16 cellular contexts compared by ENCODE assay signal in genomic region chr1:27876341-27877114, GRCh38. TPM values are rescaled to one million over a fixed set of nuclear protein-coding genes. Genes with fewer than 3 reads are reported as not detected.
DNase-seq lines count a peak whose midpoint lies in the region; ATAC-seq and TF ChIP-seq lines count a peak whose summit lies in the region.
"Had no signal": no experiment of that assay in that cellular context is flagged by ENCODE, and none has a peak within 500 bp of the region (broad histone marks: within the 10 kb centered on the region; RNA-seq: fewer than 3 reads in every experiment).

No MANE protein-coding gene starts in this region.

- TF ChIP-seq CTCF in activated CD8-positive, alpha-beta T cell treated with anti-CD3 and anti-CD28 coated beads for 36 hours (IDR thresholded peaks at IDR 0.05): no peak
- no peak for TF ChIP-seq CTCF in RWPE1 (conservative IDR thresholded peaks at IDR 0.05; ENCODE audit: low read depth)
- no peak for TF ChIP-seq CTCF in lower lobe of right lung (IDR thresholded peaks at IDR 0.05)
- TF ChIP-seq CTCF in tibial nerve (IDR thresholded peaks at IDR 0.05): no peak

- intact Hi-C loops in activated CD8-positive, alpha-beta T cell treated with anti-CD3 and anti-CD28 coated beads for 36 hours (cut with micrococcal nuclease): no loop called here
- intact Hi-C loops in lower lobe of right lung (cut with DNase I): no loop called here

- H3K27ac ChIP-seq in RWPE1: peak overlapping the region; percentile 79
- H3K27ac ChIP-seq in lower lobe of right lung: peak overlapping the region; percentile 86
- peak overlapping the region in 3 of 4 donors; percentile 7 to 79 (median 66) for H3K27ac ChIP-seq in tibial nerve
- H3K27ac ChIP-seq in effector memory CD4-positive, alpha-beta T cell (ENCODE audit: insufficient read depth, low read length, poor library complexity, severe bottlenecking): no peak overlapping the region
- H3K27ac ChIP-seq: cardiac muscle cell, ovary had no signal

- H3K27me3 ChIP-seq in lower lobe of right lung (ENCODE audit: low read depth): no peaks in the 10 kb centered on the region
- peaks cover 0 to 12% of the 10 kb centered on the region in 2 donors for H3K27me3 ChIP-seq in tibial nerve
- H3K27me3 ChIP-seq in effector memory CD4-positive, alpha-beta T cell (replicated peaks; ENCODE audit: control insufficient read depth, insufficient read depth, low read length, poor library complexity, severe bottlenecking): no peaks in the 10 kb centered on the region
- H3K27me3 ChIP-seq: ovary had no signal

- no peaks in the 10 kb centered on the region for H3K9me3 ChIP-seq in lower lobe of right lung
- no peaks in the 10 kb centered on the region for H3K9me3 ChIP-seq in tibial nerve
- H3K9me3 ChIP-seq in effector memory CD4-positive, alpha-beta T cell (ENCODE audit: control insufficient read depth, low read length): no peaks in the 10 kb centered on the region
- H3K9me3 ChIP-seq: heart left ventricle, ovary, tibial artery had no signal

- DNase-seq in activated CD8-positive, alpha-beta T cell treated with anti-CD3 and anti-CD28 coated beads, Interleukin-2, amount 10 ng/mL, durations not matched to agents 7 days and 5 days: no peak
- DNase-seq in activated CD8-positive, alpha-beta T cell treated with anti-CD3 and anti-CD28 coated beads for 36 hours: no peak
- DNase-seq in RWPE1 (ENCODE audit: low spot score) (no peak), lower lobe of right lung (no peak), tibial nerve (ENCODE audit: low spot score in 2 of 2) (no peak), CD1c-positive myeloid dendritic cell (ENCODE audit: extremely low spot score) (no peak)
- no peak for DNase-seq in effector memory CD4-positive, alpha-beta T cell
- DNase-seq: activated CD4-positive, alpha-beta T cell treated with anti-CD3 and anti-CD28 coated beads, Interleukin-2, amount 50 U/mL, for 4 hours; DND-41; NCI-H2227 treated with DMSO at 0.1 percent for 48 hours; ovary; tibial artery had no signal

- no peaks in the 10 kb centered on the region for H3K27me3 Mint-ChIP-seq in activated CD8-positive, alpha-beta T cell treated with anti-CD3 and anti-CD28 coated beads, Interleukin-2, amount 10 ng/mL, durations not matched to agents 7 days and 5 days (ENCODE audit: low read depth)
- no peaks in the 10 kb centered on the region for H3K27me3 Mint-ChIP-seq in activated CD8-positive, alpha-beta T cell treated with anti-CD3 and anti-CD28 coated beads for 36 hours

- H3K9me3 Mint-ChIP-seq in activated CD8-positive, alpha-beta T cell treated with anti-CD3 and anti-CD28 coated beads, Interleukin-2, amount 10 ng/mL, durations not matched to agents 7 days and 5 days (ENCODE audit: insufficient read depth): no peaks in the 10 kb centered on the region
- H3K9me3 Mint-ChIP-seq in activated CD8-positive, alpha-beta T cell treated with anti-CD3 and anti-CD28 coated beads for 36 hours: no peaks in the 10 kb centered on the region

- ATAC-seq in activated CD8-positive, alpha-beta T cell treated with anti-CD3 and anti-CD28 coated beads, Interleukin-2, amount 10 ng/mL, durations not matched to agents 7 days and 5 days: no peak
- ATAC-seq in activated CD8-positive, alpha-beta T cell treated with anti-CD3 and anti-CD28 coated beads for 36 hours: no peak
- no peak for ATAC-seq in lower lobe of right lung
- ATAC-seq in GM19023 (IDR thresholded peaks at IDR 0.05; ENCODE audit: unreplicated experiment): no peak
- ATAC-seq: heart left ventricle, Panc1 had no signal

- CTCF ChIA-PET in activated CD8-positive, alpha-beta T cell treated with anti-CD3 and anti-CD28 coated beads, Interleukin-2, amount 10 ng/mL, durations not matched to agents 7 days and 5 days (lab: Charles Lee): interaction anchor here (1.1 to 1.7 kb wide), 4 partner anchors 10 to 31 kb away, joined by 3 to 7 read pairs (median 4); no protein-coding TSS in a partner anchor
- CTCF ChIA-PET in activated CD8-positive, alpha-beta T cell treated with anti-CD3 and anti-CD28 coated beads for 36 hours (lab: Charles Lee): no interaction called here
- CTCF ChIA-PET in RWPE1 (lab: Yijun Ruan, JAX): no interaction called here

- 79 to 80% methylated on average over 13 of the region's 18 CpGs for WGBS in tibial nerve, 2 donors

- TF ChIP-seq POLR2A in tibial nerve (IDR thresholded peaks at IDR 0.05): no peak

- peaks cover 47% of the 10 kb centered on the region for H3K4me1 Mint-ChIP-seq in activated CD8-positive, alpha-beta T cell treated with anti-CD3 and anti-CD28 coated beads, Interleukin-2, amount 10 ng/mL, durations not matched to agents 7 days and 5 days (ENCODE audit: low read depth)
- H3K4me1 Mint-ChIP-seq in activated CD8-positive, alpha-beta T cell treated with anti-CD3 and anti-CD28 coated beads for 36 hours (ENCODE audit: low read depth): peaks cover 24% of the 10 kb centered on the region

- H3K27ac Mint-ChIP-seq in activated CD8-positive, alpha-beta T cell treated with anti-CD3 and anti-CD28 coated beads, Interleukin-2, amount 10 ng/mL, durations not matched to agents 7 days and 5 days: peak overlapping the region; percentile 61
- no peak overlapping the region for H3K27ac Mint-ChIP-seq in activated CD8-positive, alpha-beta T cell treated with anti-CD3 and anti-CD28 coated beads for 36 hours

- peaks cover 30% of the 10 kb centered on the region for H3K4me1 ChIP-seq in lower lobe of right lung
- peaks cover 0 to 12% (median 6%) of the 10 kb centered on the region in 4 donors for H3K4me1 ChIP-seq in tibial nerve
- H3K4me1 ChIP-seq in effector memory CD4-positive, alpha-beta T cell (ENCODE audit: control insufficient read depth, insufficient read depth, low read length, poor library complexity, severe bottlenecking): peaks cover 15% of the 10 kb centered on the region

- H3K4me3 ChIP-seq in lower lobe of right lung (no peak overlapping the region), tibial nerve (no peak overlapping the region)
- H3K4me3 ChIP-seq in effector memory CD4-positive, alpha-beta T cell (ENCODE audit: insufficient read depth, low read depth, low read length, poor library complexity, severe bottlenecking): no peak overlapping the region
- H3K4me3 ChIP-seq: cardiac muscle cell, ovary, tibial artery had no signal

- H3K36me3 Mint-ChIP-seq in activated CD8-positive, alpha-beta T cell treated with anti-CD3 and anti-CD28 coated beads, Interleukin-2, amount 10 ng/mL, durations not matched to agents 7 days and 5 days (ENCODE audit: low read depth): peaks cover 45% of the 10 kb centered on the region
- H3K36me3 Mint-ChIP-seq in activated CD8-positive, alpha-beta T cell treated with anti-CD3 and anti-CD28 coated beads for 36 hours (ENCODE audit: low read depth): peaks cover 4% of the 10 kb centered on the region

- no peak overlapping the region for H3K4me3 Mint-ChIP-seq in activated CD8-positive, alpha-beta T cell treated with anti-CD3 and anti-CD28 coated beads, Interleukin-2, amount 10 ng/mL, durations not matched to agents 7 days and 5 days
- no peak overlapping the region for H3K4me3 Mint-ChIP-seq in activated CD8-positive, alpha-beta T cell treated with anti-CD3 and anti-CD28 coated beads for 36 hours

- TF ChIP-seq EP300 in tibial nerve (IDR thresholded peaks at IDR 0.05): no peak

- POLR2A ChIA-PET in activated CD8-positive, alpha-beta T cell treated with anti-CD3 and anti-CD28 coated beads, Interleukin-2, amount 10 ng/mL, durations not matched to agents 7 days and 5 days (lab: Charles Lee): no interaction called here
- POLR2A ChIA-PET in activated CD8-positive, alpha-beta T cell treated with anti-CD3 and anti-CD28 coated beads for 36 hours (lab: Charles Lee): no interaction called here
- POLR2A ChIA-PET in RWPE1 (lab: Yijun Ruan, JAX; ENCODE audit: low non-redundant PET): interaction anchor here (0.7 kb wide), 1 partner anchor 85 kb away, joined by 3 read pairs; no protein-coding TSS in a partner anchor

- H3K36me3 ChIP-seq in lower lobe of right lung (peaks cover 26% of the 10 kb centered on the region), tibial nerve (no peaks in the 10 kb centered on the region)
- H3K36me3 ChIP-seq in effector memory CD4-positive, alpha-beta T cell (ENCODE audit: control insufficient read depth, insufficient read depth, low read length): peaks cover 34% of the 10 kb centered on the region
- H3K36me3 ChIP-seq: cardiac muscle cell, ovary, tibial artery had no signal

RNA-seq across cellular contexts. Expression of gene THEMIS2, which starts 4.2 kb away (rescaled TPM):
- total RNA-seq in activated CD8-positive, alpha-beta T cell treated with anti-CD3 and anti-CD28 coated beads, Interleukin-2, amount 10 ng/mL, durations not matched to agents 7 days and 5 days: 10 to 100 TPM; 35.9 to 39.9 TPM
- 10 to 100 TPM; 13.8 to 16.0 TPM for total RNA-seq in activated CD8-positive, alpha-beta T cell treated with anti-CD3 and anti-CD28 coated beads for 36 hours
- total RNA-seq in lower lobe of right lung (161 TPM), tibial nerve (10 to 100 TPM; 13.2 to 50.7 (median 23.7) TPM)

RNA-seq across cellular contexts. Expression of gene RPA2, which starts 37.8 kb away (rescaled TPM):
- total RNA-seq in activated CD8-positive, alpha-beta T cell treated with anti-CD3 and anti-CD28 coated beads, Interleukin-2, amount 10 ng/mL, durations not matched to agents 7 days and 5 days: 10 to 100 TPM; 79.0 to 81.0 TPM
- 10 to 100 TPM; 61.6 to 67.2 TPM for total RNA-seq in activated CD8-positive, alpha-beta T cell treated with anti-CD3 and anti-CD28 coated beads for 36 hours
- total RNA-seq in lower lobe of right lung: 26.3 TPM
- 10 to 100 TPM; 16.7 to 37.4 (median 26.1) TPM for total RNA-seq in tibial nerve

RNA-seq across cellular contexts. Expression of gene PPP1R8, which starts 45.9 kb away (rescaled TPM):
- total RNA-seq in activated CD8-positive, alpha-beta T cell treated with anti-CD3 and anti-CD28 coated beads, Interleukin-2, amount 10 ng/mL, durations not matched to agents 7 days and 5 days: 10 to 100 TPM; 61.4 to 66.6 TPM
- 10 to 100 TPM; 50.2 to 54.4 TPM for total RNA-seq in activated CD8-positive, alpha-beta T cell treated with anti-CD3 and anti-CD28 coated beads for 36 hours
- total RNA-seq in lower lobe of right lung (31.3 TPM), tibial nerve (10 to 100 TPM; 32.0 to 58.2 (median 37.2) TPM)

RNA-seq across cellular contexts. Expression of gene SMPDL3B, which starts 58.3 kb away (rescaled TPM):
- under 1 TPM; 0.76 to 0.82 TPM for total RNA-seq in activated CD8-positive, alpha-beta T cell treated with anti-CD3 and anti-CD28 coated beads, Interleukin-2, amount 10 ng/mL, durations not matched to agents 7 days and 5 days
- under 1 TPM; 0.27 to 0.38 TPM for total RNA-seq in activated CD8-positive, alpha-beta T cell treated with anti-CD3 and anti-CD28 coated beads for 36 hours
- total RNA-seq in lower lobe of right lung: 15.4 TPM
- not detected for total RNA-seq in tibial nerve
